ENCODE assay signal across 1 cellular context in the genomic region with DNA sequence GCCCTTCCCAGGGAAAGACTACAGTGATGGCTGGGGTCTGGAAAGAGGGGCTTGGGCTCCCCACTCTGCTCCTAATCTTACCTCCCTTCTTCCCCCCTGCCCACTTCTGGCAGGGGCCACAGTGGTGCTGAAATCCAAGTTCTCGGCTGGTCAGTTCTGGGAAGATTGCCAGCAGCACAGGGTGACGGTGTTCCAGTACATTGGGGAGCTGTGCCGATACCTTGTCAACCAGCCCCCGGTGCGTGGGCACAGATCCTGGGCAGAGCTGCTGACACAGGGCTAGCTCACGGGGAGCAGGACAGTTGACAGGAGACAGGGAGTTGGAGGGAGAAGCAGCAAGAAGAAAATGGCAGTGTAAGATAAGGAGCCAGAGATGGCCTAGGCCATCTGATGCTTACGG.
TF ChIP-seq lines count a peak whose summit lies in the region.

No MANE protein-coding gene starts in this region.

TF ChIP-seq in Ishikawa, 13 proteins besides CTCF, POLR2A, EP300 and RAD21 (continued from another document):
- TF ChIP-seq, protein P1, sequence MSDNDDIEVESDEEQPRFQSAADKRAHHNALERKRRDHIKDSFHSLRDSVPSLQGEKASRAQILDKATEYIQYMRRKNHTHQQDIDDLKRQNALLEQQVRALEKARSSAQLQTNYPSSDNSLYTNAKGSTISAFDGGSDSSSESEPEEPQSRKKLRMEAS (IDR thresholded peaks at IDR 0.05): no peak
- TF ChIP-seq FOXM1 (IDR thresholded peaks at IDR 0.05; ENCODE audit: borderline replicate concordance, low read depth): no peak
- TF ChIP-seq, protein P2, sequence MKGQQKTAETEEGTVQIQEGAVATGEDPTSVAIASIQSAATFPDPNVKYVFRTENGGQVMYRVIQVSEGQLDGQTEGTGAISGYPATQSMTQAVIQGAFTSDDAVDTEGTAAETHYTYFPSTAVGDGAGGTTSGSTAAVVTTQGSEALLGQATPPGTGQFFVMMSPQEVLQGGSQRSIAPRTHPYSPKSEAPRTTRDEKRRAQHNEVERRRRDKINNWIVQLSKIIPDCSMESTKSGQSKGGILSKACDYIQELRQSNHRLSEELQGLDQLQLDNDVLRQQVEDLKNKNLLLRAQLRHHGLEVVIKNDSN (IDR thresholded peaks at IDR 0.05): no peak
- no peak for TF ChIP-seq ZBTB7A (IDR thresholded peaks at IDR 0.05; ENCODE audit: low read depth)
- TF ChIP-seq TEAD4 (IDR thresholded peaks at IDR 0.05): no peak
